ENCODE assay signal across 24 cellular contexts in genomic region chr3:130688015-130688414, GRCh38. TPM values are rescaled to one million over a fixed set of nuclear protein-coding genes. Genes with fewer than 3 reads are reported as not detected.
DNase-seq lines count a peak whose midpoint lies in the region; ATAC-seq and TF ChIP-seq lines count a peak whose summit lies in the region.
"Had no signal": no experiment of that assay in that cellular context is flagged by ENCODE, and none has a peak within 500 bp of the region (broad histone marks: within the 10 kb centered on the region; RNA-seq: fewer than 3 reads in every experiment).

No MANE protein-coding gene starts in this region.

- DNase-seq in GM20000 (ENCODE audit: low spot score) (peak; percentile 5), Right ventricle myocardium inferior (ENCODE audit: missing footprints) (no peak), SHP77 (lab: John Stamatoyannopoulos, UW) (no peak), WTC11 (ENCODE audit: low spot score) (no peak)
- DNase-seq: activated CD4-positive, alpha-beta T cell treated with anti-CD3 and anti-CD28 coated beads for 1 hour; activated naive CD4-positive, alpha-beta T cell; activated T-cell treated with anti-CD3 and anti-CD28 coated beads, Interleukin-2, amount 50 U/mL, for 24 hours; Caco-2; DMS79 treated with DMSO at 0.1 percent for 48 hours; glutamatergic neuron; NCI-H1048; NCI-H1930; NCI-H226; NCI-H82; nucleus accumbens; OCI-M1; stimulated activated CD4-positive, alpha-beta T cell treated with anti-CD3 and anti-CD28 coated beads, Interleukin-1b, Interleukin-23, amount 100 ng/mL, for 48 hours; uterus had no signal

- H3K27ac Mint-ChIP-seq in WTC11, result no peak overlapping the region
- H3K27ac Mint-ChIP-seq: activated T-cell treated with anti-CD3 and anti-CD28 coated beads, Interleukin-2, amount 50 U/mL, for 24 hours; dendritic cell treated with granulocyte-macrophage colony-stimulating factor and Interleukin-4, amounts not matched to agents 40 ng/mL and 50 ng/mL, for 4 days had no signal

- POLR2A ChIA-PET in WTC11 (lab: Charles Lee), result no interaction called here

- peaks cover 35% of the 10 kb centered on the region for H3K36me3 Mint-ChIP-seq in WTC11

- no peaks in the 10 kb centered on the region for H3K9me3 Mint-ChIP-seq in WTC11
- H3K9me3 Mint-ChIP-seq: activated T-cell treated with anti-CD3 and anti-CD28 coated beads, Interleukin-2, amount 50 U/mL, for 24 hours; dendritic cell treated with granulocyte-macrophage colony-stimulating factor and Interleukin-4, amounts not matched to agents 40 ng/mL and 50 ng/mL, for 4 days had no signal

- ATAC-seq in GM18517 (IDR thresholded peaks at IDR 0.05; ENCODE audit: unreplicated experiment) (peak; percentile 60), HG02759 (IDR thresholded peaks at IDR 0.05; ENCODE audit: unreplicated experiment) (peak; percentile 55), HG03378 (IDR thresholded peaks at IDR 0.05; ENCODE audit: unreplicated experiment) (peak; percentile 48), HG02763 (IDR thresholded peaks at IDR 0.05; ENCODE audit: unreplicated experiment) (no peak), Right ventricle myocardium inferior (no peak), WTC11 (no peak)
- ATAC-seq: HepG2 had no signal

- CTCF ChIA-PET in WTC11 (lab: Charles Lee), result no interaction called here

- H3K4me1 Mint-ChIP-seq in WTC11, result no peaks in the 10 kb centered on the region

- intact Hi-C loops in Right ventricle myocardium inferior (cut with DNase I), result no loop called here

- TF ChIP-seq CTCF in GM20000 (IDR thresholded peaks at IDR 0.05; ENCODE audit: extremely low read depth, missing control alignments), result no peak
- TF ChIP-seq CTCF in WTC11 (IDR thresholded peaks at IDR 0.05), result no peak

- H3K27me3 Mint-ChIP-seq in WTC11 (ENCODE audit: low read depth), result no peaks in the 10 kb centered on the region
- H3K27me3 Mint-ChIP-seq: activated T-cell treated with anti-CD3 and anti-CD28 coated beads, Interleukin-2, amount 50 U/mL, for 24 hours; dendritic cell treated with granulocyte-macrophage colony-stimulating factor and Interleukin-4, amounts not matched to agents 40 ng/mL and 50 ng/mL, for 4 days had no signal

- no peak overlapping the region for H3K4me3 Mint-ChIP-seq in WTC11
- H3K4me3 Mint-ChIP-seq: activated T-cell treated with anti-CD3 and anti-CD28 coated beads, Interleukin-2, amount 50 U/mL, for 24 hours; dendritic cell treated with granulocyte-macrophage colony-stimulating factor and Interleukin-4, amounts not matched to agents 40 ng/mL and 50 ng/mL, for 4 days had no signal

TF ChIP-seq in WTC11, 78 proteins besides CTCF, POLR2A, EP300 and RAD21:
- TF ChIP-seq IRF1 (CRISPR knock-in tag; IDR thresholded peaks at IDR 0.05) (no peak), CBFB (CRISPR knock-in tag; IDR thresholded peaks at IDR 0.05; ENCODE audit: low read depth) (no peak), MAX (CRISPR knock-in tag; IDR thresholded peaks at IDR 0.05) (no peak), ATF2 (CRISPR knock-in tag; IDR thresholded peaks at IDR 0.05; ENCODE audit: borderline replicate concordance, low read depth) (no peak), ZNF532 (CRISPR knock-in tag; IDR thresholded peaks at IDR 0.05; ENCODE audit: borderline replicate concordance) (no peak), ZNF138 (CRISPR knock-in tag; conservative IDR thresholded peaks at IDR 0.05) (no peak), ZNF416 (CRISPR knock-in tag; IDR thresholded peaks at IDR 0.05) (no peak)

RNA-seq across cellular contexts. Expression of gene PIK3R4, which starts 58.6 kb away (rescaled TPM):
- total RNA-seq in Right ventricle myocardium inferior (11.4 TPM), WTC11 (2021) (37.2 to 43.8 TPM (median 41.5 TPM) in 3 replicates)

Comparison
In these comparisons a context has a peak if more than half of its experiments do, and no peak if none do; other contexts are left out.
1. ATAC-seq: peak in GM18517 (single experiment), HG02759 (single experiment) and HG03378 (single experiment); none in HG02763 (single experiment), Right ventricle myocardium inferior (single experiment) and WTC11 (single experiment).